ENCODE assay signal across 1 cellular context in genomic region chr13:78020861-78021260, GRCh38.
TF ChIP-seq lines count a peak whose summit lies in the region.

No MANE protein-coding gene starts in this region.

TF ChIP-seq in GM12878, 131 proteins besides CTCF, POLR2A, EP300 and RAD21:
- TF ChIP-seq ZBTB33 (IDR thresholded peaks at IDR 0.05) (no peak), USF1 (IDR thresholded peaks at IDR 0.05; ENCODE audit: borderline replicate concordance, extremely low read length, insufficient read depth, low read depth, low read length) (no peak), MXI1 (IDR thresholded peaks at IDR 0.05; ENCODE audit: low read depth, low read length) (no peak), SIN3A (IDR thresholded peaks at IDR 0.05; ENCODE audit: low read depth, low read length) (no peak), POU2F2 (IDR thresholded peaks at IDR 0.05; ENCODE audit: borderline replicate concordance, low read depth, low read length) (no peak), HDAC6 (IDR thresholded peaks at IDR 0.05; ENCODE audit: unreplicated experiment) (no peak), ZNF592 (IDR thresholded peaks at IDR 0.05) (no peak), CUX1 (IDR thresholded peaks at IDR 0.05; ENCODE audit: insufficient replicate concordance, low read depth, low read length) (no peak), NR2C2 (IDR thresholded peaks at IDR 0.05; ENCODE audit: borderline replicate concordance, control insufficient read depth, insufficient read length, low read depth) (no peak)
TF ChIP-seq in GM12878: peak in this region for 0.
